In genomic region chr11:28209906-28210305, GRCh38 we compare ENCODE assay signal across 27 cellular contexts.
"Had no signal": no experiment of that assay in that cellular context is flagged by ENCODE, and none has a peak within 500 bp of the region (broad histone marks: within the 10 kb centered on the region; RNA-seq: fewer than 3 reads in every experiment).

No MANE protein-coding gene starts in this region.

- H3K4me1 ChIP-seq: adrenal gland, breast epithelium, Peyer's patch, SJCRH30 had no signal

- H3K4me2 ChIP-seq: SK-N-SH had no signal

- H3K27ac ChIP-seq: adrenal gland, breast epithelium, Peyer's patch, RWPE1, SJCRH30, VCaP had no signal

- H3K36me3 ChIP-seq: adrenal gland, breast epithelium, SJCRH30 had no signal

- ATAC-seq: activated T-cell treated with anti-CD3 and anti-CD28 coated beads, Interleukin-2, amount 50 U/mL, for 4 hours had no signal

- DNase-seq: activated CD4-positive, alpha-beta memory T cell treated with anti-CD3 and anti-CD28 coated beads for 36 hours; activated CD4-positive, alpha-beta T cell treated with anti-CD3 and anti-CD28 coated beads, Interleukin-2, amount 10 ng/mL, durations not matched to agents 7 days and 5 days; activated CD4-positive, CD25-positive, alpha-beta regulatory T cell; activated CD8-positive, alpha-beta memory T cell treated with anti-CD3 and anti-CD28 coated beads for 24 hours; activated effector memory CD4-positive, alpha-beta T cell treated with anti-CD3 and anti-CD28 coated beads, Interleukin-2, amount 50 U/mL, for 16 hours; activated naive CD4-positive, alpha-beta T cell treated with anti-CD3 and anti-CD28 coated beads for 36 hours; activated naive CD8-positive, alpha-beta T cell treated with anti-CD3 and anti-CD28 coated beads for 36 hours; activated T-cell treated with anti-CD3 and anti-CD28 coated beads, Interleukin-2, amount 50 U/mL, for 4 hours; adrenal gland; anterior cingulate cortex; caudate nucleus; Karpas-422; MM.1S; NCI-H1105; NCI-H1436; NCI-H1694 treated with DMSO at 0.1 percent for 48 hours; NCI-H2081; NCI-H510A treated with DMSO at 0.1 percent for 48 hours; NCI-H69; Peyer's patch; Right ventricle myocardium superior; SJCRH30; SK-N-SH; T-helper 1 cell had no signal

- H3K4me3 ChIP-seq: adrenal gland, breast epithelium, Peyer's patch, SJCRH30 had no signal

- H3K9me2 ChIP-seq: SK-N-SH had no signal

- H3K9me3 ChIP-seq: adrenal gland, breast epithelium, Peyer's patch, SJCRH30, SK-N-SH had no signal

- H3K9ac ChIP-seq: SK-N-SH had no signal

- H3K27me3 ChIP-seq: adrenal gland, breast epithelium, Peyer's patch, SJCRH30 had no signal
